In the genomic region with DNA sequence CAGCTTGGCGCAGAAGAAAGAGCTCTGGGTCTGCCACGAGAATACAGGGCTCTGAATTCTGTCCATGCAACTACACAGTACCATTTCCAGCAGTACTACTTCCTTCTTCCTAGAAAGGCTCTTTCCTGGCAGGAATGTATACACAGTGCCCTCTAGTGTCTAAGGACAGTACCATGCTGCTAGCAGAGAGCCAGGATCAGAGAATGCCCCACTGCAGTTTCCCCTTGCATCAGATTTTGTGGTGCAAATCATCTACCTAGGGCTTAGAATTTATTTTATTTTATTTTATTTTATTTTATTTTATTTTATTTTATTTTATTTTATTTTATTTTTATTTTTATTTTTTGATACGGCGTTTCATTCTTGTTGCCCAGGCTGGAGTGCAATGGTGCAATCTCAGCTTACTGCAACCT, we compare ENCODE assay signal across 8 cellular contexts. TPM values are rescaled to one million over a fixed set of nuclear protein-coding genes. Genes with fewer than 3 reads are reported as not detected.
DNase-seq lines count a peak whose midpoint lies in the region; ATAC-seq and TF ChIP-seq lines count a peak whose summit lies in the region.

No MANE protein-coding gene starts in this region.

- no peak for TF ChIP-seq EP300 in tibial nerve (IDR thresholded peaks at IDR 0.05)

- H2AFZ ChIP-seq in IMR-90 (replicated peaks; ENCODE audit: low read length, poor library complexity): no peak overlapping the region

- no peak overlapping the region for H2AK9ac ChIP-seq in IMR-90 (replicated peaks; ENCODE audit: low read depth, low read length, poor library complexity)

- POLR2A ChIA-PET in IMR-90 (lab: Charles Lee; ENCODE audit: unreplicated experiment): interaction anchor here (0.6 kb wide), 1 partner anchor 41 kb away, joined by 4 read pairs; no protein-coding TSS in a partner anchor

- BruUV-seq in IMR-90 (replicated peaks; lab: Mats Ljungman, UMichigan): no TSS peak

- H4K8ac ChIP-seq in IMR-90 (ENCODE audit: low read depth in 2 of 2, low read length in 2 of 2): no peak overlapping the region

- no peak overlapping the region for H3K4me2 ChIP-seq in IMR-90 (ENCODE audit: low read depth, low read length)

- H3K4me3 ChIP-seq in IMR-90 (ENCODE audit: insufficient read depth, low read depth, low read length) (no peak overlapping the region), SJCRH30 (no peak overlapping the region), fibroblast of villous mesenchyme (ENCODE audit: low read depth, low read length) (no peak overlapping the region), tibial nerve (no peak overlapping the region)

- TF ChIP-seq POLR2A in IMR-90 (IDR thresholded peaks at IDR 0.05; ENCODE audit: low read depth, low read length) (no peak), tibial nerve (IDR thresholded peaks at IDR 0.05) (no peak)

- TF ChIP-seq CTCF in IMR-90 (conservative IDR thresholded peaks at IDR 0.05; ENCODE audit: low read depth, low read length): peak; percentile 43
- peak; percentile 47 for TF ChIP-seq CTCF in fibroblast of villous mesenchyme (IDR thresholded peaks at IDR 0.05; ENCODE audit: insufficient read depth, low read depth, low read length)
- TF ChIP-seq CTCF in tibial nerve (IDR thresholded peaks at IDR 0.05): peak in 3 of 5 experiments; percentile 6 to 17 (median 16)

- H3K14ac ChIP-seq in IMR-90 (replicated peaks; ENCODE audit: low read depth, low read length): no peak overlapping the region

- H3K56ac ChIP-seq in IMR-90 (ENCODE audit: extremely low read depth, insufficient read depth, low read length): no peak overlapping the region

- H3K36me3 ChIP-seq in IMR-90 (ENCODE audit: control insufficient read depth, insufficient read depth, low read length) (no peaks in the 10 kb centered on the region), SJCRH30 (no peaks in the 10 kb centered on the region), tibial nerve (no peaks in the 10 kb centered on the region)

- no peaks in the 10 kb centered on the region for H3K9me1 ChIP-seq in IMR-90 (ENCODE audit: insufficient read depth, low read length)

- H3K4me1 ChIP-seq in IMR-90 (ENCODE audit: control insufficient read depth, insufficient read depth, low read length) (no peaks in the 10 kb centered on the region), SJCRH30 (no peaks in the 10 kb centered on the region), tibial nerve (no peaks in the 10 kb centered on the region)

- no peak overlapping the region for H2BK120ac ChIP-seq in IMR-90 (ENCODE audit: low read depth, low read length)

- H2BK15ac ChIP-seq in IMR-90 (ENCODE audit: low read depth, low read length): no peak overlapping the region

- H3K4ac ChIP-seq in IMR-90 (ENCODE audit: low read depth, low read length): no peak overlapping the region

- ATAC-seq in IMR-90 (ENCODE audit: low read depth) (0 out of 2 replicates have a peak, but pooled peaks have one; percentile 44), GM18520 (IDR thresholded peaks at IDR 0.05; ENCODE audit: unreplicated experiment) (no peak), GM21423 (IDR thresholded peaks at IDR 0.05; ENCODE audit: unreplicated experiment) (no peak)

- WGBS in IMR-90 (ENCODE audit: extremely low coverage in 2 of 2, insufficient read length in 1 of 2), 2 experiments: no CpG with 5 or more reads among the region's 4 CpGs
- WGBS in tibial nerve, 2 donors: 67 to 76% methylated on average over 4 of the region's 4 CpGs

- peak; percentile 70 for DNase-seq in DMS 273 (lab: John Stamatoyannopoulos, UW; ENCODE audit: unreplicated experiment)
- no peak for DNase-seq in DMS 273 treated with DMSO at 0.1 percent for 48 hours (lab: John Stamatoyannopoulos, UW)
- peak; percentile 16 for DNase-seq in IMR-90
- DNase-seq in SJCRH30: peak; percentile 34 to 69
- DNase-seq in fibroblast of villous mesenchyme (ENCODE audit: low read depth): peak; percentile 2
- DNase-seq in tibial nerve (ENCODE audit: low spot score in 2 of 2): no peak

- TF ChIP-seq RAD21 in IMR-90 (IDR thresholded peaks at IDR 0.05; ENCODE audit: low read length): peak; percentile 27; the same call in 1 of the 2 replicates

- H3K79me1 ChIP-seq in IMR-90 (ENCODE audit: low read depth in 1 of 2, low read length in 2 of 2): no peaks in the 10 kb centered on the region

- H2BK20ac ChIP-seq in IMR-90 (ENCODE audit: low read depth, low read length): no peak overlapping the region

- no peak overlapping the region for H4K91ac ChIP-seq in IMR-90 (ENCODE audit: insufficient read depth, low read depth, low read length)

- no peak overlapping the region for H4K5ac ChIP-seq in IMR-90 (ENCODE audit: low read depth, low read length)

- no peak overlapping the region for H3K27ac ChIP-seq in IMR-90 (ENCODE audit: insufficient read depth, low read length)
- no peak overlapping the region for H3K27ac ChIP-seq in SJCRH30
- no peak overlapping the region for H3K27ac ChIP-seq in tibial nerve

- H2AK5ac ChIP-seq in IMR-90 (ENCODE audit: low read depth, low read length): no peak overlapping the region

- dilution Hi-C loops in IMR-90 (cut with HindIII; ENCODE audit: low sequenced_read_pairs, unreplicated experiment): no loop called here

- no peak overlapping the region for H3K18ac ChIP-seq in IMR-90 (ENCODE audit: low read depth, low read length)

- CTCF ChIA-PET in IMR-90 (lab: Yijun Ruan, JAX): interaction anchor here (0.5 to 1.2 kb wide), 2 partner anchors 12 to 79 kb away, joined by 3 read pairs; no protein-coding TSS in a partner anchor

- in situ Hi-C loops in IMR-90 (cut with MboI; ENCODE audit: low sequenced_read_pairs): no loop called here

- intact Hi-C loops in IMR-90 (cut with micrococcal nuclease): loop anchor here (2.0 kb wide), 1 partner anchor 85 kb away; no protein-coding TSS in a partner anchor

- H2BK5ac ChIP-seq in IMR-90 (ENCODE audit: low read depth, low read length, poor library complexity, severe bottlenecking): no peak overlapping the region

- H3K27me3 ChIP-seq in IMR-90 (ENCODE audit: control insufficient read depth, insufficient read depth, low read length) (peaks cover 4% of the 10 kb centered on the region), SJCRH30 (0 out of 2 replicates have a peak, but pooled peaks cover 2% of the 10 kb centered on the region), tibial nerve (peaks cover 0 to 29% of the 10 kb centered on the region in 2 donors)

- no peak overlapping the region for H3K9ac ChIP-seq in IMR-90 (ENCODE audit: low read depth, low read length)

- H3K9me3 ChIP-seq in IMR-90 (ENCODE audit: control insufficient read depth, insufficient read depth, low read length): no peaks in the 10 kb centered on the region
- H3K9me3 ChIP-seq in SJCRH30 (replicated peaks): no peaks in the 10 kb centered on the region
- peaks cover 0 to 3% (median 0%) of the 10 kb centered on the region in 4 donors for H3K9me3 ChIP-seq in tibial nerve

- H4K20me1 ChIP-seq in IMR-90 (ENCODE audit: insufficient read depth, low read length): no peaks in the 10 kb centered on the region

- no peak overlapping the region for H3K23ac ChIP-seq in IMR-90 (ENCODE audit: low read depth, low read length)

TF ChIP-seq in IMR-90, 13 proteins besides CTCF, POLR2A, EP300 and RAD21:
- TF ChIP-seq MAZ (IDR thresholded peaks at IDR 0.05; ENCODE audit: borderline replicate concordance, low read depth, low read length) (no peak), NFE2L2 (IDR thresholded peaks at IDR 0.05; ENCODE audit: low read depth, low read length) (no peak), MAFK (IDR thresholded peaks at IDR 0.05; ENCODE audit: low read depth, low read length) (no peak), CEBPB (IDR thresholded peaks at IDR 0.05; ENCODE audit: low read depth, low read length) (no peak), RCOR1 (IDR thresholded peaks at IDR 0.05; ENCODE audit: insufficient replicate concordance, low read length) (no peak)

RNA-seq across cellular contexts. Expression of gene PAX7, which starts 50.8 kb away (rescaled TPM):
- total RNA-seq in IMR-90 (2012; rRNA removed): not detected in 2 replicates
- polyA plus RNA-seq in IMR-90 (2012; rRNA removed): not detected in 2 replicates
- polyA plus RNA-seq in IMR-90 (2012; cell fraction: cytosol; rRNA removed): not detected in 2 replicates
- polyA plus RNA-seq in IMR-90 (2012; cell fraction: nucleus; rRNA removed; ENCODE audit: low replicate concordance): not detected in 2 replicates
- total RNA-seq in SJCRH30 (2014; rRNA removed; shearing (Covaris generic)): 0.16 TPM in 1 of 2 replicates, not detected in the other
- not detected in 2 replicates for total RNA-seq in fibroblast of villous mesenchyme
- total RNA-seq in tibial nerve: not detected

Comparison
In these comparisons a context has a peak if more than half of its experiments do, and no peak if none do; other contexts are left out.
1. DNase-seq: peak in DMS 273 (single experiment), IMR-90 (single experiment), SJCRH30 (2 of 2) and fibroblast of villous mesenchyme (single experiment); none in DMS 273 treated with DMSO at 0.1 percent for 48 hours (single experiment) and tibial nerve (0 of 2).
2. Peak in every context shown above with its lines, with median percentiles within 50 percentile points of each other: CTCF ChIP-seq.